Comparison of ENCODE assay signal across 24 cellular contexts in genomic region chr1:205879974-205880373, GRCh38. TPM values are rescaled to one million over a fixed set of nuclear protein-coding genes. Genes with fewer than 3 reads are reported as not detected.
DNase-seq lines count a peak whose midpoint lies in the region; ATAC-seq and TF ChIP-seq lines count a peak whose summit lies in the region.
"Had no signal": no experiment of that assay in that cellular context is flagged by ENCODE, and none has a peak within 500 bp of the region (broad histone marks: within the 10 kb centered on the region; RNA-seq: fewer than 3 reads in every experiment).

No MANE protein-coding gene starts in this region.

- H3K4ac ChIP-seq in mesendoderm (ENCODE audit: low read depth, low read length) = no peak overlapping the region

- no peaks in the 10 kb centered on the region for H3K79me1 ChIP-seq in mesendoderm (ENCODE audit: low read length)

- no peak overlapping the region for H3K4me3 ChIP-seq in endodermal cell (ENCODE audit: low read length)
- H3K4me3 ChIP-seq in mesendoderm (ENCODE audit: low read length) = no peak overlapping the region
- H3K4me3 ChIP-seq in thyroid gland (replicated peaks in 1 of 3) = no peak overlapping the region
- H3K4me3 ChIP-seq: A549; BLaER1 treated with 17β-estradiol and CSF1 and Interleukin-3, amounts not matched to agents 10 nM and 100 nM; HAP-1 had no signal

- H3K9ac ChIP-seq in endodermal cell (ENCODE audit: extremely low read depth, low read length, poor library complexity, severe bottlenecking) (no peak overlapping the region), mesendoderm (ENCODE audit: low read length) (no peak overlapping the region)
- H3K9ac ChIP-seq: BLaER1 treated with 17β-estradiol and CSF1 and Interleukin-3, amounts not matched to agents 10 nM and 100 nM had no signal

- H2BK120ac ChIP-seq in mesendoderm (ENCODE audit: low read depth, low read length) = no peak overlapping the region

- no peak overlapping the region for H2BK5ac ChIP-seq in mesendoderm (ENCODE audit: low read length)

- no peak overlapping the region for H3K4me3 Mint-ChIP-seq in endodermal cell
- no peak overlapping the region for H3K4me3 Mint-ChIP-seq in WTC11
- H3K4me3 Mint-ChIP-seq: CD4-positive, alpha-beta T cell; CD8-positive, alpha-beta memory T cell; HFFc6 had no signal

- H3K9me3 Mint-ChIP-seq in endodermal cell (peaks cover 12% of the 10 kb centered on the region), WTC11 (peaks cover 8% of the 10 kb centered on the region)
- H3K9me3 Mint-ChIP-seq: HFFc6 had no signal

- H3K27ac ChIP-seq in endodermal cell (ENCODE audit: low read depth, low read length) = no peak overlapping the region
- H3K27ac ChIP-seq in mesendoderm (ENCODE audit: low read depth, low read length) = no peak overlapping the region
- H3K27ac ChIP-seq in thyroid gland = no peak overlapping the region
- H3K27ac ChIP-seq: A549; BLaER1 treated with 17β-estradiol and CSF1 and Interleukin-3, amounts not matched to agents 10 nM and 100 nM had no signal

- CTCF ChIA-PET in WTC11 (lab: Charles Lee) = no interaction called here

- H3K4me1 Mint-ChIP-seq in endodermal cell = peaks cover 14% of the 10 kb centered on the region
- H3K4me1 Mint-ChIP-seq in WTC11 = no peaks in the 10 kb centered on the region
- H3K4me1 Mint-ChIP-seq: CD14-positive monocyte had no signal

- DNase-seq in ELF-1 (ENCODE audit: low read depth, low spot score) (peak; percentile 33), OCI-M1 (lab: John Stamatoyannopoulos, UW) (peak; percentile 21), endodermal cell (no peak), mesendoderm (peak; percentile 57), WTC11 (ENCODE audit: low spot score) (no peak), thyroid gland (no peak)
- no peak for DNase-seq in stimulated activated naive CD4-positive, alpha-beta T cell treated with Interleukin-2 at 50 U/mL for 16 hours (lab: John Stamatoyannopoulos, UW)
- DNase-seq: 8988T; ACHN; AML-193; BE2C; CD4-positive, alpha-beta T cell; CD8-positive, alpha-beta memory T cell; DMS 273 treated with DMSO at 0.1 percent for 48 hours; DMS79; EL; GF-D8; GOT3; HFFc6 had no signal

- H3K27ac Mint-ChIP-seq in endodermal cell = peak overlapping the region; percentile 56
- H3K27ac Mint-ChIP-seq in WTC11 = no peak overlapping the region
- H3K27ac Mint-ChIP-seq: CD14-positive monocyte; CD4-positive, alpha-beta T cell; CD8-positive, alpha-beta memory T cell; HFFc6 had no signal

- no peak for TF ChIP-seq POLR2A in thyroid gland (IDR thresholded peaks at IDR 0.05)

- H3K79me2 ChIP-seq in mesendoderm (ENCODE audit: control insufficient read depth, insufficient read depth, low read length) = no peaks in the 10 kb centered on the region

- H4K8ac ChIP-seq in mesendoderm (ENCODE audit: low read depth, low read length) = no peak overlapping the region

- H3K4me1 ChIP-seq in endodermal cell (ENCODE audit: control insufficient read depth, insufficient read depth, low read length) = no peaks in the 10 kb centered on the region
- H3K4me1 ChIP-seq in mesendoderm (ENCODE audit: control insufficient read depth, low read depth, low read length) = no peaks in the 10 kb centered on the region
- H3K4me1 ChIP-seq in thyroid gland = no peaks in the 10 kb centered on the region
- H3K4me1 ChIP-seq: A549, BE2C, HAP-1 had no signal

- peak overlapping the region; percentile 15 for H3K56ac ChIP-seq in mesendoderm (ENCODE audit: low read length)

- no peak for ATAC-seq in WTC11
- ATAC-seq: A549 had no signal

- H3K36me3 Mint-ChIP-seq in endodermal cell (ENCODE audit: low read depth) = peaks cover 7% of the 10 kb centered on the region
- H3K36me3 Mint-ChIP-seq in WTC11 = no peaks in the 10 kb centered on the region
- H3K36me3 Mint-ChIP-seq: CD14-positive monocyte had no signal

- H3K36me3 ChIP-seq in endodermal cell (ENCODE audit: control insufficient read depth, insufficient read depth, low read length) (no peaks in the 10 kb centered on the region), mesendoderm (ENCODE audit: control insufficient read depth, insufficient read depth, low read length) (no peaks in the 10 kb centered on the region), thyroid gland (no peaks in the 10 kb centered on the region)
- H3K36me3 ChIP-seq: BE2C, HAP-1 had no signal

- H3K23ac ChIP-seq in mesendoderm (ENCODE audit: low read length) = no peak overlapping the region

- WGBS in endodermal cell (ENCODE audit: insufficient coverage in 1 of 2, insufficient read length in 1 of 2), 2 experiments = 81% methylated on average over 1 of the region's 1 CpG; no CpG with 5 or more reads in 1 of the 2 experiments
- WGBS in mesendoderm (ENCODE audit: extremely low coverage, insufficient coverage, low lambda C conversion rate) = no CpG with 5 or more reads among the region's 1 CpG
- WGBS in thyroid gland, 2 donors = 67 to 100% methylated on average over 1 of the region's 1 CpG

- H3K4me2 ChIP-seq in mesendoderm (ENCODE audit: low read length) = no peak overlapping the region
- H3K4me2 ChIP-seq: A549; BLaER1 treated with 17β-estradiol and CSF1 and Interleukin-3, amounts not matched to agents 10 nM and 100 nM had no signal

- H2AK5ac ChIP-seq in mesendoderm (ENCODE audit: low read length) = no peak overlapping the region

- H3K9me3 ChIP-seq in endodermal cell (ENCODE audit: control insufficient read depth, low read length) (peaks cover 25% of the 10 kb centered on the region), thyroid gland (no peaks in the 10 kb centered on the region)
- H3K9me3 ChIP-seq: BE2C, HAP-1 had no signal

- H3K27me3 ChIP-seq in endodermal cell (ENCODE audit: control insufficient read depth, insufficient read depth, low read length, poor library complexity, severe bottlenecking) (no peaks in the 10 kb centered on the region), mesendoderm (ENCODE audit: insufficient read depth, low read length, poor library complexity) (no peaks in the 10 kb centered on the region), thyroid gland (no peaks in the 10 kb centered on the region)
- H3K27me3 ChIP-seq: BLaER1 treated with 17β-estradiol and CSF1 and Interleukin-3, amounts not matched to agents 10 nM and 100 nM had no signal

- POLR2A ChIA-PET in WTC11 (lab: Charles Lee) = no interaction called here

- H4K5ac ChIP-seq in mesendoderm (ENCODE audit: low read length) = no peak overlapping the region

- no peak for TF ChIP-seq CTCF in endodermal cell (conservative IDR thresholded peaks at IDR 0.05)
- TF ChIP-seq CTCF in WTC11 (IDR thresholded peaks at IDR 0.05) = no peak
- TF ChIP-seq CTCF in thyroid gland (IDR thresholded peaks at IDR 0.05) = no peak

- intact Hi-C loops in thyroid gland (cut with DNase I) = no loop called here

- H3K27me3 Mint-ChIP-seq in endodermal cell (ENCODE audit: insufficient read depth) (peaks cover 4% of the 10 kb centered on the region), WTC11 (ENCODE audit: low read depth) (peaks cover 8% of the 10 kb centered on the region)

- H2BK15ac ChIP-seq in mesendoderm (replicated peaks; ENCODE audit: low read depth) = no peak overlapping the region

- no peak overlapping the region for H3K18ac ChIP-seq in mesendoderm (ENCODE audit: low read length)

TF ChIP-seq in WTC11, 78 proteins besides CTCF, POLR2A, EP300 and RAD21:
- no peak for TF ChIP-seq ATF2 (CRISPR knock-in tag; IDR thresholded peaks at IDR 0.05; ENCODE audit: borderline replicate concordance, low read depth)
- TF ChIP-seq MLX (CRISPR knock-in tag; IDR thresholded peaks at IDR 0.05) = no peak
- no peak for TF ChIP-seq NFATC4 (CRISPR knock-in tag; IDR thresholded peaks at IDR 0.05)
- no peak for TF ChIP-seq GABPB1 (CRISPR knock-in tag; IDR thresholded peaks at IDR 0.05)
- no peak for TF ChIP-seq SMAD3 (CRISPR knock-in tag; IDR thresholded peaks at IDR 0.05; ENCODE audit: borderline replicate concordance)
- no peak for TF ChIP-seq ZBTB43 (CRISPR knock-in tag; IDR thresholded peaks at IDR 0.05)
- no peak for TF ChIP-seq ZNF423 (CRISPR knock-in tag; IDR thresholded peaks at IDR 0.05)
- no peak for TF ChIP-seq E2F5 (CRISPR knock-in tag; IDR thresholded peaks at IDR 0.05)

RNA-seq across cellular contexts. Expression of gene PM20D1, which starts 30.0 kb away (rescaled TPM):
- total RNA-seq in endodermal cell = not detected
- not detected for polyA plus RNA-seq in endodermal cell (2013, experiment 1 of 2)
- not detected for polyA plus RNA-seq in endodermal cell (2013, experiment 2 of 2)
- not detected for polyA plus RNA-seq in mesendoderm (2013, experiment 1 of 2)
- polyA plus RNA-seq in mesendoderm (2013, experiment 2 of 2) = not detected
- total RNA-seq in WTC11 (2021) = 0.23 to 0.37 TPM (median 0.32 TPM) in 3 replicates
- total RNA-seq in thyroid gland = under 1 TPM; 0.50 to 0.81 (median 0.68) TPM
- total RNA-seq: G401, HFFc6 had no signal
- polyA plus RNA-seq: A549, CD14-positive monocyte had no signal

Comparison
In these comparisons a context has a peak if more than half of its experiments do, and no peak if none do; other contexts are left out.
1. DNase-seq: peak in ELF-1 (single experiment), OCI-M1 (single experiment) and mesendoderm (single experiment); none in endodermal cell (single experiment), stimulated activated naive CD4-positive, alpha-beta T cell treated with Interleukin-2 at 50 U/mL for 16 hours (single experiment), WTC11 (single experiment) and thyroid gland (0 of 2).